Comparison of ENCODE assay signal across 1 cellular context in the genomic region with DNA sequence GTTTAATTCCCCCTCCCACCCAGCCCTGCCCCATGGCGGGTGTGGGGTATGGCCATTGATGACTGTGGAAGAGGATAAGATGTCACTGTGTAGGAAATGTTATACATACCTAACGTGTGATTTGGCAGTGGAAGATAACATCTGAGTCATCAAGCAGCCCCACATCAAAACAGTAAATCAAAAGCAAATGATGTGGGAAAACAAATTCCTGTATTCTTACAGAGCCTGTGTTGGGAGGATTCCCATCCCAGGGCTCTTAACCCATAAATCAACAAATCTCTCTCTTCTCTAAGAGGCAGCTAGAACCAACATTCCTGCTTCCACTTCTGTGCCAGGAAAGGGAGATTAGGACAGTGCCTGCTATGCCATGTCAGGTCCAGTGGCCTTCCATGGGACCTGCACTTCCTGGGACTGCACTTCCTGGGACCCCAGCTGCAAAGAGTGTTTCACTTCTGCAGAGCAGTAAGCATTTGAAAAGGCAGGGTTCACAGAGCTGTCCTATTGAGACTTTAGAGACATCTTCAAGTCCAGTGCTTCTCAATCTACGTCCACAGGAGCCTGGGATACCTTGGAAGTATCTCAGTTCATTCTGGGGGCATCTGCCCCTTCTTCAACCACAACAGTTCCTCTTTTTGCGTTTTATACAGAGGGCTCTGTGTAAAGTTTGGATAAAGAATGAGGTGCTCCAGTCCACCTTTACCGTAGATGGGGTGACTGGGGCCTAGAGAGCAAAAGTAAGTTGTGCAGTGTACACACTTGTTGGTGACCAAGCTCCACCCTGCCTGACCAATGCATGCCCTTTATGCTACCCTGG.
TF ChIP-seq lines count a peak whose summit lies in the region.

No MANE protein-coding gene starts in this region.

TF ChIP-seq in SK-N-SH treated with all-trans-retinoic acid at 6 μM for 48 hours, 23 proteins besides CTCF, POLR2A, EP300 and RAD21 (continued from another document):
- TF ChIP-seq, protein P1, sequence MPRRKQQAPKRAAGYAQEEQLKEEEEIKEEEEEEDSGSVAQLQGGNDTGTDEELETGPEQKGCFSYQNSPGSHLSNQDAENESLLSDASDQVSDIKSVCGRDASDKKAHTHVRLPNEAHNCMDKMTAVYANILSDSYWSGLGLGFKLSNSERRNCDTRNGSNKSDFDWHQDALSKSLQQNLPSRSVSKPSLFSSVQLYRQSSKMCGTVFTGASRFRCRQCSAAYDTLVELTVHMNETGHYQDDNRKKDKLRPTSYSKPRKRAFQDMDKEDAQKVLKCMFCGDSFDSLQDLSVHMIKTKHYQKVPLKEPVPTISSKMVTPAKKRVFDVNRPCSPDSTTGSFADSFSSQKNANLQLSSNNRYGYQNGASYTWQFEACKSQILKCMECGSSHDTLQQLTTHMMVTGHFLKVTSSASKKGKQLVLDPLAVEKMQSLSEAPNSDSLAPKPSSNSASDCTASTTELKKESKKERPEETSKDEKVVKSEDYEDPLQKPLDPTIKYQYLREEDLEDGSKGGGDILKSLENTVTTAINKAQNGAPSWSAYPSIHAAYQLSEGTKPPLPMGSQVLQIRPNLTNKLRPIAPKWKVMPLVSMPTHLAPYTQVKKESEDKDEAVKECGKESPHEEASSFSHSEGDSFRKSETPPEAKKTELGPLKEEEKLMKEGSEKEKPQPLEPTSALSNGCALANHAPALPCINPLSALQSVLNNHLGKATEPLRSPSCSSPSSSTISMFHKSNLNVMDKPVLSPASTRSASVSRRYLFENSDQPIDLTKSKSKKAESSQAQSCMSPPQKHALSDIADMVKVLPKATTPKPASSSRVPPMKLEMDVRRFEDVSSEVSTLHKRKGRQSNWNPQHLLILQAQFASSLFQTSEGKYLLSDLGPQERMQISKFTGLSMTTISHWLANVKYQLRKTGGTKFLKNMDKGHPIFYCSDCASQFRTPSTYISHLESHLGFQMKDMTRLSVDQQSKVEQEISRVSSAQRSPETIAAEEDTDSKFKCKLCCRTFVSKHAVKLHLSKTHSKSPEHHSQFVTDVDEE (CRISPR knock-in tag; IDR thresholded peaks at IDR 0.05), result no peak
- TF ChIP-seq SNAI2 (CRISPR knock-in tag; IDR thresholded peaks at IDR 0.05) (no peak), ZFP3 (CRISPR knock-in tag; IDR thresholded peaks at IDR 0.05) (peak; percentile 81), ESRRG (CRISPR knock-in tag; IDR thresholded peaks at IDR 0.05) (peak; percentile 60; the same call in 1 of the 2 replicates), ZC3H10 (CRISPR knock-in tag; IDR thresholded peaks at IDR 0.05) (peak; percentile 94; the same call in 1 of the 2 replicates), PPARA (CRISPR knock-in tag; IDR thresholded peaks at IDR 0.05; ENCODE audit: borderline replicate concordance) (no peak), GLIS3 (CRISPR knock-in tag; IDR thresholded peaks at IDR 0.05) (no peak), BACH2 (CRISPR knock-in tag; IDR thresholded peaks at IDR 0.05; ENCODE audit: borderline replicate concordance) (no peak), CSDC2 (CRISPR knock-in tag; IDR thresholded peaks at IDR 0.05) (peak; percentile 85; the same call in 1 of the 2 replicates), ZNF70 (CRISPR knock-in tag; IDR thresholded peaks at IDR 0.05) (no peak)
TF ChIP-seq in SK-N-SH treated with all-trans-retinoic acid at 6 μM for 48 hours: peak in this region for 13.
